ENCODE assay signal across 32 cellular contexts in genomic region chr19:21590868-21591267, GRCh38.
"Had no signal": no experiment of that assay in that cellular context is flagged by ENCODE, and none has a peak within 500 bp of the region (broad histone marks: within the 10 kb centered on the region; RNA-seq: fewer than 3 reads in every experiment).

No MANE protein-coding gene starts in this region.

- H3K4me1 Mint-ChIP-seq: activated CD4-positive, alpha-beta T cell treated with anti-CD3 and anti-CD28 coated beads, Interleukin-2, amount 10 ng/mL, durations not matched to agents 24 days and 14 days; activated T-helper 17 cell treated with anti-CD3 and anti-CD28 coated beads, Interleukin-2, amount 50 U/mL, for 72 hours had no signal

- H3K4me3 Mint-ChIP-seq: activated CD4-positive, alpha-beta T cell treated with anti-CD3 and anti-CD28 coated beads, Interleukin-2, amount 10 ng/mL, durations not matched to agents 24 days and 14 days; activated CD8-positive, alpha-beta T cell treated with anti-CD3 and anti-CD28 coated beads for 36 hours; activated naive CD8-positive, alpha-beta T cell treated with anti-CD3 and anti-CD28 coated beads for 36 hours; activated T-cell treated with anti-CD3 and anti-CD28 coated beads, Interleukin-2, amount 50 U/mL, for 72 hours; activated T-helper 17 cell treated with anti-CD3 and anti-CD28 coated beads, Interleukin-2, amount 50 U/mL, for 72 hours had no signal

- H3K36me3 ChIP-seq: brain microvascular endothelial cell, Peyer's patch, WERI-Rb-1 had no signal

- H3K27ac Mint-ChIP-seq: activated CD4-positive, alpha-beta T cell treated with anti-CD3 and anti-CD28 coated beads, Interleukin-2, amount 10 ng/mL, durations not matched to agents 24 days and 14 days; activated CD8-positive, alpha-beta T cell treated with anti-CD3 and anti-CD28 coated beads for 36 hours; activated naive CD8-positive, alpha-beta T cell treated with anti-CD3 and anti-CD28 coated beads for 36 hours; activated T-cell treated with anti-CD3 and anti-CD28 coated beads, Interleukin-2, amount 50 U/mL, for 72 hours; activated T-helper 17 cell treated with anti-CD3 and anti-CD28 coated beads, Interleukin-2, amount 50 U/mL, for 72 hours had no signal

- H3K27me3 ChIP-seq: brain microvascular endothelial cell, Peyer's patch had no signal

- H3K27ac ChIP-seq: brain microvascular endothelial cell, Peyer's patch, WERI-Rb-1 had no signal

- ATAC-seq: activated CD8-positive, alpha-beta T cell treated with anti-CD3 and anti-CD28 coated beads for 36 hours; activated T-cell treated with anti-CD3 and anti-CD28 coated beads, Interleukin-2, amount 50 U/mL, for 72 hours; activated T-helper 17 cell treated with anti-CD3 and anti-CD28 coated beads, Interleukin-2, amount 50 U/mL, for 72 hours; PC-3 had no signal

- DNase-seq: activated CD4-positive, alpha-beta T cell treated with anti-CD3 and anti-CD28 coated beads, Interleukin-2, amount 10 ng/mL, durations not matched to agents 24 days and 14 days; activated CD4-positive, alpha-beta T cell treated with anti-CD3 and anti-CD28 coated beads, Interleukin-2, amount 50 U/mL, for 4 hours; activated CD4-positive, CD25-positive, alpha-beta regulatory T cell; activated CD8-positive, alpha-beta T cell treated with anti-CD3 and anti-CD28 coated beads for 36 hours; activated effector memory CD4-positive, alpha-beta T cell treated with anti-CD3 and anti-CD28 coated beads, Interleukin-2, amount 50 U/mL, for 16 hours; activated naive CD4-positive, alpha-beta T cell; activated naive CD4-positive, alpha-beta T cell treated with anti-CD3 and anti-CD28 coated beads, Interleukin-2, amount 50 U/mL, for 16 hours; activated naive CD8-positive, alpha-beta T cell treated with anti-CD3 and anti-CD28 coated beads for 36 hours; activated T-cell treated with anti-CD3 and anti-CD28 coated beads, Interleukin-2, amount 50 U/mL, for 1 hour; activated T-cell treated with anti-CD3 and anti-CD28 coated beads, Interleukin-2, amount 50 U/mL, for 72 hours; amniotic stem cell; aorta; brain microvascular endothelial cell; NCI-H1092 treated with DMSO at 0.1 percent for 48 hours; NCI-H1417; NCI-H146; NCI-H187; NCI-H2029 treated with DMSO at 0.1 percent for 48 hours; NCI-H2107; NCI-H2171; NCI-H510A; NCI-H526; NCI-H748 treated with DMSO at 0.1 percent for 48 hours; NK-92 treated with Interleukin-12 subunit alpha and Interleukin-12 subunit beta, amount 100 ng/mL, for 24 hours; PC-3; Peyer's patch; RPMI8226; SW 1271; T-helper 1 cell; T1000; WERI-Rb-1 had no signal

- H3K9me3 Mint-ChIP-seq: activated CD8-positive, alpha-beta T cell treated with anti-CD3 and anti-CD28 coated beads for 36 hours; activated T-helper 17 cell treated with anti-CD3 and anti-CD28 coated beads, Interleukin-2, amount 50 U/mL, for 72 hours had no signal

- H3K36me3 Mint-ChIP-seq: activated naive CD8-positive, alpha-beta T cell treated with anti-CD3 and anti-CD28 coated beads for 36 hours had no signal

- H3K9me3 ChIP-seq: Peyer's patch had no signal

- H3K4me3 ChIP-seq: Peyer's patch had no signal

- H3K27me3 Mint-ChIP-seq: activated CD4-positive, alpha-beta T cell treated with anti-CD3 and anti-CD28 coated beads, Interleukin-2, amount 10 ng/mL, durations not matched to agents 24 days and 14 days; activated CD8-positive, alpha-beta T cell treated with anti-CD3 and anti-CD28 coated beads for 36 hours; activated T-helper 17 cell treated with anti-CD3 and anti-CD28 coated beads, Interleukin-2, amount 50 U/mL, for 72 hours had no signal
